ENCODE assay signal across 8 cellular contexts in genomic region chr2:263022-263738, GRCh38. TPM values are rescaled to one million over a fixed set of nuclear protein-coding genes. Genes with fewer than 3 reads are reported as not detected.
DNase-seq lines count a peak whose midpoint lies in the region; TF ChIP-seq lines count a peak whose summit lies in the region.

No MANE protein-coding gene starts in this region.

- H2AFZ ChIP-seq in neural progenitor cell (replicated peaks): peak overlapping the region; percentile 45

- H3K4me2 ChIP-seq in BLaER1 treated with 17β-estradiol and CSF1 and Interleukin-3, amounts not matched to agents 10 nM and 100 nM: peak overlapping the region; percentile 98 to 100 (median 99)
- H3K4me2 ChIP-seq in neural progenitor cell: peak overlapping the region; percentile 94

- peaks cover 38% of the 10 kb centered on the region for H3K9me3 Mint-ChIP-seq in neural progenitor cell

- TF ChIP-seq CTCF in epithelial cell of esophagus (IDR thresholded peaks at IDR 0.05; ENCODE audit: insufficient read depth, low read depth, low read length, missing control alignments): no peak
- no peak for TF ChIP-seq CTCF in neural progenitor cell (IDR thresholded peaks at IDR 0.05)

- no peaks in the 10 kb centered on the region for H3K27me3 ChIP-seq in BLaER1 treated with 17β-estradiol and CSF1 and Interleukin-3, amounts not matched to agents 10 nM and 100 nM
- H3K27me3 ChIP-seq in neural progenitor cell: peaks cover 28% of the 10 kb centered on the region

- H3K4me3 Mint-ChIP-seq in neural progenitor cell: peak overlapping the region; percentile 95

- H3K27me3 Mint-ChIP-seq in neural progenitor cell (ENCODE audit: insufficient read depth, low read depth): peaks cover 3% of the 10 kb centered on the region

- H3K4me3 ChIP-seq in BLaER1 treated with 17β-estradiol and CSF1 and Interleukin-3, amounts not matched to agents 10 nM and 100 nM: peak overlapping the region; percentile 77 to 92 (median 88)
- H3K4me3 ChIP-seq in epithelial cell of esophagus (ENCODE audit: low read length): peak overlapping the region; percentile 82
- peak overlapping the region; percentile 69 for H3K4me3 ChIP-seq in neural progenitor cell

- H3F3A ChIP-seq in neural progenitor cell (ENCODE audit: low read depth): no peaks in the 10 kb centered on the region

- H3K36me3 Mint-ChIP-seq in neural progenitor cell: peaks cover 44% of the 10 kb centered on the region

- peaks cover 16 to 46% (median 31%) of the 10 kb centered on the region in 11 experiments for H3K36me3 ChIP-seq in BLaER1 treated with 17β-estradiol and CSF1 and Interleukin-3, amounts not matched to agents 10 nM and 100 nM
- H3K36me3 ChIP-seq in neural progenitor cell: no peaks in the 10 kb centered on the region

- H3K4me1 ChIP-seq in BLaER1 treated with 17β-estradiol and CSF1 and Interleukin-3, amounts not matched to agents 10 nM and 100 nM: peaks cover 43 to 63% (median 52%) of the 10 kb centered on the region in 10 experiments
- peaks cover 8% of the 10 kb centered on the region for H3K4me1 ChIP-seq in neural progenitor cell

- peaks cover 35% of the 10 kb centered on the region for H3K79me2 ChIP-seq in neural progenitor cell (ENCODE audit: low read depth)

- H3K27ac ChIP-seq in BLaER1 treated with 17β-estradiol and CSF1 and Interleukin-3, amounts not matched to agents 10 nM and 100 nM: peak overlapping the region; percentile 68 to 91 (median 79); a peak in 20 of 22 replicates
- no peak overlapping the region for H3K27ac ChIP-seq in neural progenitor cell

- peaks cover 14 to 59% (median 22%) of the 10 kb centered on the region in 11 experiments; a peak in 20 of 22 replicates for H4K20me1 ChIP-seq in BLaER1 treated with 17β-estradiol and CSF1 and Interleukin-3, amounts not matched to agents 10 nM and 100 nM
- peaks cover 28% of the 10 kb centered on the region for H4K20me1 ChIP-seq in neural progenitor cell (ENCODE audit: low read depth)

- peaks cover 10 to 26% (median 20%) of the 10 kb centered on the region in 11 experiments for H3K9me3 ChIP-seq in BLaER1 treated with 17β-estradiol and CSF1 and Interleukin-3, amounts not matched to agents 10 nM and 100 nM (replicated peaks in 1 of 11)
- H3K9me3 ChIP-seq in neural progenitor cell (ENCODE audit: low read depth): peaks cover 4% of the 10 kb centered on the region

- H3K27ac Mint-ChIP-seq in neural progenitor cell: no peak overlapping the region

- H3K9ac ChIP-seq in BLaER1 treated with 17β-estradiol and CSF1 and Interleukin-3, amounts not matched to agents 10 nM and 100 nM: peak overlapping the region; percentile 84 to 92 (median 89)
- H3K9ac ChIP-seq in neural progenitor cell: no peak overlapping the region

- H3K4me1 Mint-ChIP-seq in neural progenitor cell: peaks cover 10% of the 10 kb centered on the region

- DNase-seq in NCI-H69 (lab: John Stamatoyannopoulos, UW) (peak; percentile 25), epithelial cell of esophagus (ENCODE audit: low read depth) (no peak), neural progenitor cell (ENCODE audit: low spot score) (no peak), SHP77 treated with DMSO at 0.1 percent for 48 hours (lab: John Stamatoyannopoulos, UW) (no peak), C1 segment of cervical spinal cord (lab: John Stamatoyannopoulos, UW) (no peak), HPDE6-E6E7 (ENCODE audit: extremely low spot score) (no peak), NCI-H2107 treated with DMSO at 0.1 percent for 48 hours (lab: John Stamatoyannopoulos, UW; ENCODE audit: unreplicated experiment) (no peak)

RNA-seq across cellular contexts. Expression of gene SH3YL1, which starts 0.7 kb away (rescaled TPM):
- 24.3 and 47.9 TPM in 2 replicates for total RNA-seq in neural progenitor cell (ENCODE audit: low replicate concordance)

RNA-seq across cellular contexts. Expression of gene ACP1, which starts 1.6 kb away (rescaled TPM):
- 173 and 236 TPM in 2 replicates for total RNA-seq in neural progenitor cell (ENCODE audit: low replicate concordance)

RNA-seq across cellular contexts. Expression of gene ALKAL2, which starts 24.7 kb away (rescaled TPM):
- not detected in 2 replicates for total RNA-seq in neural progenitor cell (ENCODE audit: low replicate concordance)
